15 cellular contexts compared by ENCODE assay signal in the genomic region with DNA sequence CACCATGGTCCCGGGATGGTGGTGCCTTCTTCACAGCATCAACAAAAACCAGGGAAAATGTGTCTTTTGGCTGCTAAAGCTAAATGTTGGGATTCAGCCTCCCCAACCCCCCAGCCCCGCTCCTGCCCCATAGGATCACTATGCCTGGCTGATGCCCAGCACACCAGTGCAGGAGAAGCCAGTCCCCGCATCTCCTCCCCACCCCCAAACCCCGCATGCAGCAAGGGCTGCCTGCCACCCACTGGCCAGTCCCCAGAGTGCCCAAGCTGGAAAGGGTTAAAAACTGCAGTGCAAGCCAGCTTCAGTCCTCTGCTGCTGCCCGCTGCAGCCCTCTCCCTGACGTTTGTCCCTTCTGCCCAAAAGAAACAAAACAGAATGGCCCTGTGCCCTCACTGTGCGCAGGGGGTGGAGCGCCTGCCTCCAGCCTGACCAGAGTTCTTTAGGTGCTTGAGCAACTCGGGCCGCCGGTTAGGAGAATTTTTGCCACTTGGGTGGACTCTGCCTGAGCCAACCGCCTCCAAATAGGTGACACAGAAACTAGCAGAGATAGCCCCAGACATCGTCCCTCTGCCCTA. TPM values are rescaled to one million over a fixed set of nuclear protein-coding genes. Genes with fewer than 3 reads are reported as not detected.
A peak's percentile ranks its signal among the peaks of the same experiment; 100 is the strongest.
DNase-seq lines count a peak whose midpoint lies in the region; ATAC-seq and TF ChIP-seq lines count a peak whose summit lies in the region.
"Had no signal": no experiment of that assay in that cellular context is flagged by ENCODE, and none has a peak within 500 bp of the region (broad histone marks: within the 10 kb centered on the region; RNA-seq: fewer than 3 reads in every experiment).

No MANE protein-coding gene starts in this region.

- H3K36me3 Mint-ChIP-seq in nephron (ENCODE audit: low read depth) = peaks cover 28% of the 10 kb centered on the region

- peaks cover 4% of the 10 kb centered on the region for H3K27me3 Mint-ChIP-seq in nephron (ENCODE audit: low read depth)

- WGBS in heart left ventricle, 4 donors = 48 to 61% (median 53%) methylated on average over 8 to 13 of the region's 13 CpGs
- WGBS in esophagus squamous epithelium, 2 donors = 83 to 85% methylated on average over 3 to 9 of the region's 13 CpGs

- DNase-seq in heart left ventricle (peak in 1 of 5 donors; percentile 21), cardiac septum (ENCODE audit: low spot score) (no peak), esophagus squamous epithelium (lab: John Stamatoyannopoulos, UW) (no peak), upper lobe of right lung (peak; percentile 42), glomerular visceral epithelial cell (ENCODE audit: extremely low spot score) (no peak), AG20443 (ENCODE audit: low spot score) (no peak), iPS-NIHi7 (ENCODE audit: extremely low spot score) (no peak)
- DNase-seq: AML-193; NCI-H146; NCI-H82; stimulated activated CD4-positive, alpha-beta T cell treated with anti-CD3 and anti-CD28 coated beads, Interleukin-2, amount 100 ng/mL, for 48 hours; SW 1271 had no signal

- no peak for ATAC-seq in heart left ventricle
- no peak for ATAC-seq in upper lobe of right lung
- ATAC-seq: naive thymus-derived CD8-positive, alpha-beta T cell had no signal

- peaks cover 0 to 50% (median 44%) of the 10 kb centered on the region in 9 donors for H3K36me3 ChIP-seq in heart left ventricle
- peaks cover 40 to 52% (median 40%) of the 10 kb centered on the region in 3 donors for H3K36me3 ChIP-seq in esophagus squamous epithelium
- H3K36me3 ChIP-seq in upper lobe of right lung = peaks cover 46% of the 10 kb centered on the region

- TF ChIP-seq CTCF in heart left ventricle (IDR thresholded peaks at IDR 0.05) (no peak), esophagus squamous epithelium (IDR thresholded peaks at IDR 0.05) (no peak), nephron (IDR thresholded peaks at IDR 0.05; ENCODE audit: unreplicated experiment in 3 of 3) (no peak), upper lobe of right lung (IDR thresholded peaks at IDR 0.05) (no peak)

- H3K27ac Mint-ChIP-seq in nephron = peak overlapping the region in 2 of 3 experiments; percentile 31 to 35

- H3K4me3 Mint-ChIP-seq in nephron = peak overlapping the region in 1 of 3 experiments; percentile 11

- intact Hi-C loops in heart left ventricle (cut with DNase I) = loop anchor here in 1 of 10 donors (10.0 kb wide), 1 partner anchor 240 kb away; no protein-coding TSS in a partner anchor
- intact Hi-C loops in cardiac septum (cut with DNase I) = no loop called here
- intact Hi-C loops in esophagus squamous epithelium (cut with DNase I) = no loop called here
- intact Hi-C loops in upper lobe of right lung (cut with DNase I) = loop anchor here (5.0 kb wide), 1 partner anchor 67 kb away; no protein-coding TSS in a partner anchor

- H3K9me3 ChIP-seq in heart left ventricle (no peaks in the 10 kb centered on the region), esophagus squamous epithelium (no peaks in the 10 kb centered on the region), upper lobe of right lung (no peaks in the 10 kb centered on the region)

- TF ChIP-seq POLR2A in heart left ventricle (IDR thresholded peaks at IDR 0.05) = no peak
- no peak for TF ChIP-seq POLR2A in esophagus squamous epithelium (IDR thresholded peaks at IDR 0.05)

- H3K4me3 ChIP-seq in heart left ventricle (peak overlapping the region in 1 of 12 donors; percentile 15), esophagus squamous epithelium (no peak overlapping the region), upper lobe of right lung (no peak overlapping the region)

- H3K27me3 ChIP-seq in heart left ventricle (no peaks in the 10 kb centered on the region), esophagus squamous epithelium (no peaks in the 10 kb centered on the region), upper lobe of right lung (no peaks in the 10 kb centered on the region)

- H3K27ac ChIP-seq in heart left ventricle (peak overlapping the region in 8 of 12 donors; percentile 23 to 66 (median 46)), esophagus squamous epithelium (peak overlapping the region in 3 of 4 donors; percentile 29 to 47 (median 45)), upper lobe of right lung (no peak overlapping the region)

- H3K4me1 Mint-ChIP-seq in nephron = peaks cover 26% of the 10 kb centered on the region

- no peaks in the 10 kb centered on the region for H3K9me3 Mint-ChIP-seq in nephron

- H3K4me1 ChIP-seq in heart left ventricle = peaks cover 0 to 62% (median 41%) of the 10 kb centered on the region in 12 donors
- peaks cover 16 to 63% (median 37%) of the 10 kb centered on the region in 3 donors for H3K4me1 ChIP-seq in esophagus squamous epithelium
- H3K4me1 ChIP-seq in upper lobe of right lung = peaks cover 27% of the 10 kb centered on the region

RNA-seq across cellular contexts. Expression of a gene that starts 3.7 kb away (rescaled TPM):
- total RNA-seq in heart left ventricle = 100 to 1,000 TPM; 204 to 417 (median 283) TPM
- polyA plus RNA-seq in heart left ventricle = 100 to 1,000 TPM; 290 to 302 TPM
- 271 TPM for total RNA-seq in cardiac septum
- 100 to 1,000 TPM in 1 of 4 donors, 10 to 100 TPM in 3; 61.9 to 147 (median 84.6) TPM for total RNA-seq in esophagus squamous epithelium
- total RNA-seq in upper lobe of right lung = 142 TPM

RNA-seq across cellular contexts. Expression of a gene that starts 20.0 kb away (rescaled TPM):
- total RNA-seq in heart left ventricle (10 to 100 TPM in 2 of 9 donors, 1 to 10 TPM in 7; 2.1 to 16.7 (median 4.9) TPM), cardiac septum (8.6 TPM), esophagus squamous epithelium (1 to 10 TPM in 2 of 4 donors, under 1 TPM in 1, not detected in 1; 0.57 to 3.0 (median 1.1) TPM), upper lobe of right lung (12.6 TPM)
- 1 to 10 TPM; 2.7 to 5.2 TPM for polyA plus RNA-seq in heart left ventricle

RNA-seq across cellular contexts. Expression of a gene that starts 31.1 kb away (rescaled TPM):
- total RNA-seq in heart left ventricle (not detected), cardiac septum (not detected), esophagus squamous epithelium (not detected), upper lobe of right lung (not detected)
- not detected for polyA plus RNA-seq in heart left ventricle
- total RNA-seq: naive thymus-derived CD8-positive, alpha-beta T cell; subcutaneous adipose tissue had no signal
- polyA plus RNA-seq: naive thymus-derived CD8-positive, alpha-beta T cell had no signal

RNA-seq across cellular contexts. Expression of a gene that starts 56.1 kb away (rescaled TPM):
- total RNA-seq in heart left ventricle (10 to 100 TPM in 7 of 9 donors, 1 to 10 TPM in 2; 8.8 to 23.4 (median 15.1) TPM), cardiac septum (23.8 TPM), esophagus squamous epithelium (1 to 10 TPM in 2 of 4 donors, under 1 TPM in 2; 0.22 to 5.7 (median 1.8) TPM), upper lobe of right lung (10.0 TPM)
- polyA plus RNA-seq in heart left ventricle = 1 to 10 TPM; 2.4 to 9.1 TPM
